1 cellular context compared by ENCODE assay signal in the genomic region with DNA sequence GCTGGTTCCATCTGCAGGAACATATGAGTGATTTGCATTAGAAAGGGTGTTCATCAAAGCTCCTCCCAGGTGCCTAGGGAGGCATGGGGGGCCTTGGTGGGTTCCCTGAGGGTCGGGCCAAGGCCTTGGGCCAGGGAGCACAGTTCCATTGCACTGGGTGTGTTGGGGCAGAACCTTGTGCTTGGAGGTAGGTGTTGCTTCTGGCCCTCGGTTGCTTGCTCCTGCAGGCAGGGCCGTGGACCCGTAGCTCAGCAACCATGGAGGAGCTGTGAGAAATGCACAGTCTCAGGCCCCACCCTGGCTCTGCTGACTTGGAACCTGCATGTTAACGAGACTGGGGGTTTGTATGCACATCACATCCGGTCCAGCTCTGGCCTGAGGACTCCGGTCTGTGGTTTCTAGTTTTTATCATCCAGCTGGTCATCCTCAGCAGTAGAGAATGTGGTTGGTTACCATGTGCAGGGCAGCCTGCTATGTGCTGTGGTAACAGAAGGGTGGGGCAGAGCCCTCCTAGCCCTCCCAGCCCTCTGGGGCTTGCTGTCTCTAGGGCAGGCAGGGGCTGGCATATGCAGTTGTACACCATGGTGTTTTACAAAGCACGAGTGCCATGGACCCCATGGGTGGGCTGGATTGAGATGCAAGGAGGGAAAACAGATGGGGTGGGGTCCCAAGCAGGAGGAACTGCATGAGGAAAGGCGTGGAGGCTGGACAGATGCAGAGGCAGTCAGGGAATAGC.
TF ChIP-seq lines count a peak whose summit lies in the region.

No MANE protein-coding gene starts in this region.

TF ChIP-seq in H1, 55 proteins besides CTCF, POLR2A, EP300 and RAD21:
- TF ChIP-seq YY1 (IDR thresholded peaks at IDR 0.05; ENCODE audit: low read depth, low read length) (no peak), SP1 (IDR thresholded peaks at IDR 0.05; ENCODE audit: low read depth, low read length) (no peak), PHF8 (conservative IDR thresholded peaks at IDR 0.05; ENCODE audit: low read depth, low read length) (no peak), BACH1 (IDR thresholded peaks at IDR 0.05; ENCODE audit: low read length) (no peak), RNF2 (IDR thresholded peaks at IDR 0.05; ENCODE audit: borderline replicate concordance, low read depth, low read length, missing control alignments, poor library complexity, severe bottlenecking) (no peak), TAF7 (optimal IDR thresholded peaks at IDR 0.05; ENCODE audit: borderline replicate concordance, low read depth, low read length) (no peak), SAP30 (IDR thresholded peaks at IDR 0.05; ENCODE audit: insufficient read depth, insufficient replicate concordance, low read length) (no peak), EGR1 (IDR thresholded peaks at IDR 0.05; ENCODE audit: borderline replicate concordance, low read depth, low read length) (no peak), BRCA1 (IDR thresholded peaks at IDR 0.05; ENCODE audit: low read depth, low read length) (no peak), SIN3A (conservative IDR thresholded peaks at IDR 0.05 in 1 of 2, IDR thresholded peaks at IDR 0.05 in 1 of 2; ENCODE audit: low read depth in 1 of 2, low read length in 2 of 2) (no peak), KDM5A (IDR thresholded peaks at IDR 0.05; ENCODE audit: low read length) (no peak), SIX5 (IDR thresholded peaks at IDR 0.05; ENCODE audit: low read depth, low read length) (no peak)
